In the genomic region with DNA sequence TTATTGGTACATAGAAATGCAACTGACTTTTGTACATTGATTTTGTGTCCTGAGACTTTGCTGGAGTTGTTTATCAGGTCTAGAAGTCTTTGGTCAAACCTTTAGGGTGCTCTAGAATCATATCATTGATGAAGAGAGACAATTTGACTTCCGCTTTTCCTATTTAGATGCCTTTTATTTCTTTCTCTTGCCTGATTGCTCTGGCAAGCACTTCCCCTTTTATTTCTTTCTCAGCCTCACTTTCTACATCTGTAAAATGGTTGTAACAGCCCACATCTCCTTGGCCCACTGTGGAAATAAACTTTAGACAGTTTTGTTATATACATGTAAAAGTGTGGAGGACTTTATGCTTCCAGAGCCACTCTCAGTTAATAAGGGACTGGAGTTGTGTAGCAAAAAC, we compare ENCODE assay signal across 12 cellular contexts. TPM values are rescaled to one million over a fixed set of nuclear protein-coding genes. Genes with fewer than 3 reads are reported as not detected.
"Had no signal": no experiment of that assay in that cellular context is flagged by ENCODE, and none has a peak within 500 bp of the region (broad histone marks: within the 10 kb centered on the region; RNA-seq: fewer than 3 reads in every experiment).

No MANE protein-coding gene starts in this region.

- H3K9me3 ChIP-seq: HAP-1 had no signal

- H3K9ac ChIP-seq: GM23248 had no signal

- H3K36me3 ChIP-seq: HAP-1 had no signal

- FAIRE-seq: HepG2 had no signal

- H2AFZ ChIP-seq: GM23248 had no signal

- H3K27ac ChIP-seq: GM23248, HL-60 had no signal

- H3K4me3 ChIP-seq: GM23248, HAP-1 had no signal

- DNase-seq: GM23248, GOT3, H7, HFFc6, KG1 had no signal

- ATAC-seq: HCT116, HepG2 had no signal

RNA-seq across cellular contexts. Expression of gene PLA1A, which starts 14.0 kb away (rescaled TPM):
- total RNA-seq: GM23248, H7, HFFc6, HT1080 had no signal
- polyA plus RNA-seq: GM23248, IgD-negative memory B cell had no signal

RNA-seq across cellular contexts. Expression of gene ADPRH, which starts 32.4 kb away (rescaled TPM):
- total RNA-seq: H4, HT1080 had no signal

RNA-seq across cellular contexts. Expression of gene POPDC2, which starts 48.7 kb away (rescaled TPM):
- total RNA-seq: GM23248 had no signal

RNA-seq across cellular contexts. Expression of gene CD80, which starts 52.2 kb away (rescaled TPM):
- total RNA-seq: GM23248, H4, H7, HepG2, HFFc6, HT1080 had no signal
- polyA plus RNA-seq: GM23248, HepG2 had no signal
